Comparison of ENCODE assay signal across 1 cellular context in the genomic region with DNA sequence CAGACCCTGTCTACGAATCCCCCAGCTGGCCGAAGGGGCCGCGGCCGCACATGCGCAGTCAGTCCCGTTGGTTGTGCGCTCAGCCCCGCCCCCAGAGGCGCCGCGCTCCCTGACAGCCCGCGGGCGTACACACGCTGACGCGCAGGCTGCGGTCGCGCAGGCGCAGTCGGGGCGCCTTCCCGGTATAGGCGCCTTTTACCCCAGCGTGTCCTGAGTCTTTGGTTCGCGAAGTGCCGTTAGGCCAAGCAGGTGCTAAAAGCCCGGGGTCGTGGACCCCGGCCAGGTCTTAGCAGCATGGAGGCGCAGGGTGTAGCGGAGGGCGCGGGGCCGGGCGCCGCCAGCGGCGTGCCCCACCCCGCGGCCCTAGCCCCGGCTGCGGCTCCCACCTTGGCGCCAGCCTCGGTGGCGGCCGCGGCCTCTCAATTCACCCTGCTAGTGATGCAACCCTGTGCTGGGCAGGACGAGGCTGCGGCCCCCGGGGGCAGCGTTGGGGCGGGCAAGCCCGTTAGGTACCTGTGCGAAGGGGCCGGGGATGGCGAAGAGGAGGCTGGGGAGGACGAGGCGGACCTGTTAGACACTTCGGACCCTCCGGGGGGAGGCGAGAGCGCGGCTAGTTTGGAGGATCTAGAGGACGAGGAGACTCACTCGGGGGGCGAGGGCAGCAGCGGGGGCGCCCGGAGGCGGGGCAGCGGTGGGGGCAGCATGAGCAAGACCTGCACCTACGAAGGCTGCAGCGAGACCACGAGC.
TF ChIP-seq lines count a peak whose summit lies in the region.

A gene with protein sequence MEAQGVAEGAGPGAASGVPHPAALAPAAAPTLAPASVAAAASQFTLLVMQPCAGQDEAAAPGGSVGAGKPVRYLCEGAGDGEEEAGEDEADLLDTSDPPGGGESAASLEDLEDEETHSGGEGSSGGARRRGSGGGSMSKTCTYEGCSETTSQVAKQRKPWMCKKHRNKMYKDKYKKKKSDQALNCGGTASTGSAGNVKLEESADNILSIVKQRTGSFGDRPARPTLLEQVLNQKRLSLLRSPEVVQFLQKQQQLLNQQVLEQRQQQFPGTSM (plus strand): TSS at position 159 of the 747 bp plus-strand sequence. CDS start 136 bp downstream, at position 295.

TF ChIP-seq in HEK293, 187 proteins besides CTCF, POLR2A, EP300 and RAD21 (continued from another document and continues in another):
- TF ChIP-seq, protein P1, sequence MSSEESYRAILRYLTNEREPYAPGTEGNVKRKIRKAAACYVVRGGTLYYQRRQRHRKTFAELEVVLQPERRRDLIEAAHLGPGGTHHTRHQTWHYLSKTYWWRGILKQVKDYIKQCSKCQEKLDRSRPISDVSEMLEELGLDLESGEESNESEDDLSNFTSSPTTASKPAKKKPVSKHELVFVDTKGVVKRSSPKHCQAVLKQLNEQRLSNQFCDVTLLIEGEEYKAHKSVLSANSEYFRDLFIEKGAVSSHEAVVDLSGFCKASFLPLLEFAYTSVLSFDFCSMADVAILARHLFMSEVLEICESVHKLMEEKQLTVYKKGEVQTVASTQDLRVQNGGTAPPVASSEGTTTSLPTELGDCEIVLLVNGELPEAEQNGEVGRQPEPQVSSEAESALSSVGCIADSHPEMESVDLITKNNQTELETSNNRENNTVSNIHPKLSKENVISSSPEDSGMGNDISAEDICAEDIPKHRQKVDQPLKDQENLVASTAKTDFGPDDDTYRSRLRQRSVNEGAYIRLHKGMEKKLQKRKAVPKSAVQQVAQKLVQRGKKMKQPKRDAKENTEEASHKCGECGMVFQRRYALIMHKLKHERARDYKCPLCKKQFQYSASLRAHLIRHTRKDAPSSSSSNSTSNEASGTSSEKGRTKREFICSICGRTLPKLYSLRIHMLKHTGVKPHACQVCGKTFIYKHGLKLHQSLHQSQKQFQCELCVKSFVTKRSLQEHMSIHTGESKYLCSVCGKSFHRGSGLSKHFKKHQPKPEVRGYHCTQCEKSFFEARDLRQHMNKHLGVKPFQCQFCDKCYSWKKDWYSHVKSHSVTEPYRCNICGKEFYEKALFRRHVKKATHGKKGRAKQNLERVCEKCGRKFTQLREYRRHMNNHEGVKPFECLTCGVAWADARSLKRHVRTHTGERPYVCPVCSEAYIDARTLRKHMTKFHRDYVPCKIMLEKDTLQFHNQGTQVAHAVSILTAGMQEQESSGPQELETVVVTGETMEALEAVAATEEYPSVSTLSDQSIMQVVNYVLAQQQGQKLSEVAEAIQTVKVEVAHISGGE (tag by site-specific recombination; conservative IDR thresholded peaks at IDR 0.05; ENCODE audit: low read depth) = no peak
- TF ChIP-seq BCL11A (tag by site-specific recombination; IDR thresholded peaks at IDR 0.05; ENCODE audit: low read depth) (no peak), ZNF76 (tag by site-specific recombination; IDR thresholded peaks at IDR 0.05; ENCODE audit: borderline replicate concordance, low read depth) (no peak), ZNF335 (tag by site-specific recombination; conservative IDR thresholded peaks at IDR 0.05) (peak; percentile 61; the same call in 1 of the 2 replicates), KLF16 (tag by site-specific recombination; IDR thresholded peaks at IDR 0.05) (no peak), ZNF37A (tag by site-specific recombination; IDR thresholded peaks at IDR 0.05) (no peak), ZFHX2 (tag by site-specific recombination; conservative IDR thresholded peaks at IDR 0.05) (peak; percentile 66), BCL6B (tag by site-specific recombination; IDR thresholded peaks at IDR 0.05) (no peak), ZNF48 (tag by site-specific recombination; IDR thresholded peaks at IDR 0.05) (no peak), ZFP3 (tag by site-specific recombination; IDR thresholded peaks at IDR 0.05; ENCODE audit: low read depth) (no peak), SP3 (tag by site-specific recombination; IDR thresholded peaks at IDR 0.05) (no peak), ZNF202 (tag by site-specific recombination; IDR thresholded peaks at IDR 0.05; ENCODE audit: borderline replicate concordance) (no peak), ZNF114 (tag by site-specific recombination; IDR thresholded peaks at IDR 0.05) (no peak), ZNF585B (tag by site-specific recombination; IDR thresholded peaks at IDR 0.05) (no peak), ZNF140 (tag by site-specific recombination; IDR thresholded peaks at IDR 0.05) (no peak), ZNF521 (tag by site-specific recombination; IDR thresholded peaks at IDR 0.05) (no peak), ZNF433 (tag by site-specific recombination; IDR thresholded peaks at IDR 0.05; ENCODE audit: low read depth) (no peak), ZNF843 (tag by site-specific recombination; IDR thresholded peaks at IDR 0.05) (no peak), ZBTB21 (tag by site-specific recombination; IDR thresholded peaks at IDR 0.05) (no peak), KLF9 (tag by site-specific recombination; IDR thresholded peaks at IDR 0.05; ENCODE audit: low read depth) (peak; percentile 43), SETDB1 (IDR thresholded peaks at IDR 0.05; ENCODE audit: insufficient read length, low read length) (no peak), ZNF768 (tag by site-specific recombination; IDR thresholded peaks at IDR 0.05) (no peak), ZNF416 (tag by site-specific recombination; IDR thresholded peaks at IDR 0.05) (no peak), MEIS1 (CRISPR knock-in tag; IDR thresholded peaks at IDR 0.05; ENCODE audit: borderline replicate concordance) (no peak), ZNF292 (tag by site-specific recombination; IDR thresholded peaks at IDR 0.05; ENCODE audit: borderline replicate concordance, low read depth) (no peak), ZFP41 (tag by site-specific recombination; IDR thresholded peaks at IDR 0.05; ENCODE audit: borderline replicate concordance) (no peak), ZBTB8A (tag by site-specific recombination; IDR thresholded peaks at IDR 0.05) (peak; percentile 60; the same call in 1 of the 2 replicates), YY1 (tag by site-specific recombination; IDR thresholded peaks at IDR 0.05) (no peak), ZNF391 (tag by site-specific recombination; IDR thresholded peaks at IDR 0.05; ENCODE audit: borderline replicate concordance, low read depth) (no peak), ZFP69B (tag by site-specific recombination; IDR thresholded peaks at IDR 0.05) (no peak), ZNF514 (tag by site-specific recombination; IDR thresholded peaks at IDR 0.05) (no peak), ZNF362 (tag by site-specific recombination; IDR thresholded peaks at IDR 0.05) (no peak), ZNF610 (tag by site-specific recombination; IDR thresholded peaks at IDR 0.05; ENCODE audit: borderline replicate concordance) (no peak), ZNF830 (tag by site-specific recombination; IDR thresholded peaks at IDR 0.05; ENCODE audit: low read depth) (no peak), ZNF629 (tag by site-specific recombination; IDR thresholded peaks at IDR 0.05) (no peak), KLF10 (tag by site-specific recombination; IDR thresholded peaks at IDR 0.05) (0 out of 2 replicates have a peak, but pooled peaks have one; percentile 15), ZNF571 (tag by site-specific recombination; IDR thresholded peaks at IDR 0.05) (no peak), ZNF785 (tag by site-specific recombination; IDR thresholded peaks at IDR 0.05) (no peak), ZNF558 (tag by site-specific recombination; IDR thresholded peaks at IDR 0.05) (no peak), ZNF473 (tag by site-specific recombination; IDR thresholded peaks at IDR 0.05) (no peak), ZNF645 (tag by site-specific recombination; IDR thresholded peaks at IDR 0.05) (no peak), ZNF311 (tag by site-specific recombination; IDR thresholded peaks at IDR 0.05; ENCODE audit: borderline replicate concordance) (no peak), ZNF670 (tag by site-specific recombination; IDR thresholded peaks at IDR 0.05; ENCODE audit: low read depth) (no peak), MZF1 (tag by site-specific recombination; IDR thresholded peaks at IDR 0.05; ENCODE audit: borderline replicate concordance) (no peak), GLI4 (tag by site-specific recombination; IDR thresholded peaks at IDR 0.05) (no peak), ZNF121 (tag by site-specific recombination; IDR thresholded peaks at IDR 0.05) (no peak), KLF1 (tag by site-specific recombination; IDR thresholded peaks at IDR 0.05) (no peak), ZSCAN23 (tag by site-specific recombination; IDR thresholded peaks at IDR 0.05) (0 out of 2 replicates have a peak, but pooled peaks have one; percentile 13), ZNF266 (tag by site-specific recombination; IDR thresholded peaks at IDR 0.05; ENCODE audit: low read depth) (no peak), ZNF239 (tag by site-specific recombination; IDR thresholded peaks at IDR 0.05) (no peak), GLIS1 (tag by site-specific recombination; IDR thresholded peaks at IDR 0.05) (peak; percentile 21; the same call in 1 of the 2 replicates), ZNF747 (tag by site-specific recombination; IDR thresholded peaks at IDR 0.05) (no peak), ZNF792 (tag by site-specific recombination; IDR thresholded peaks at IDR 0.05) (no peak), ZIC2 (tag by site-specific recombination; IDR thresholded peaks at IDR 0.05) (0 out of 2 replicates have a peak, but pooled peaks have one; percentile 11), GFI1B (tag by site-specific recombination; IDR thresholded peaks at IDR 0.05) (no peak), ZNF561 (tag by site-specific recombination; IDR thresholded peaks at IDR 0.05; ENCODE audit: borderline replicate concordance) (0 out of 2 replicates have a peak, but pooled peaks have one; percentile 59)
- TF ChIP-seq, protein P2, sequence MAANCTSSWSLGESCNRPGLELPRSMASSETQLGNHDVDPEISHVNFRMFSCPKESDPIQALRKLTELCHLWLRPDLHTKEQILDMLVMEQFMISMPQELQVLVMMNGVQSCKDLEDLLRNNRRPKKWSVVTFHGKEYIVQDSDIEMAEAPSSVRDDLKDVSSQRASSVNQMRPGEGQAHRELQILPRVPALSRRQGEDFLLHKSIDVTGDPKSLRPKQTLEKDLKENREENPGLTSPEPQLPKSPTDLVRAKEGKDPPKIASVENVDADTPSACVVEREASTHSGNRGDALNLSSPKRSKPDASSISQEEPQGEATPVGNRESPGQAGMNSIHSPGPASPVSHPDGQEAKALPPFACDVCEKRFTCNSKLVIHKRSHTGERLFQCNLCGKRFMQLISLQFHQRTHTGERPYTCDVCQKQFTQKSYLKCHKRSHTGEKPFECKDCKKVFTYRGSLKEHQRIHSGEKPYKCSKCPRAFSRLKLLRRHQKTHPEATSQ (tag by site-specific recombination; IDR thresholded peaks at IDR 0.05) = no peak
- TF ChIP-seq, protein P3, sequence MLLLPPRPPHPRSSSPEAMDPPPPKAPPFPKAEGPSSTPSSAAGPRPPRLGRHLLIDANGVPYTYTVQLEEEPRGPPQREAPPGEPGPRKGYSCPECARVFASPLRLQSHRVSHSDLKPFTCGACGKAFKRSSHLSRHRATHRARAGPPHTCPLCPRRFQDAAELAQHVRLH (tag by site-specific recombination; IDR thresholded peaks at IDR 0.05) = no peak
- TF ChIP-seq, protein P4, sequence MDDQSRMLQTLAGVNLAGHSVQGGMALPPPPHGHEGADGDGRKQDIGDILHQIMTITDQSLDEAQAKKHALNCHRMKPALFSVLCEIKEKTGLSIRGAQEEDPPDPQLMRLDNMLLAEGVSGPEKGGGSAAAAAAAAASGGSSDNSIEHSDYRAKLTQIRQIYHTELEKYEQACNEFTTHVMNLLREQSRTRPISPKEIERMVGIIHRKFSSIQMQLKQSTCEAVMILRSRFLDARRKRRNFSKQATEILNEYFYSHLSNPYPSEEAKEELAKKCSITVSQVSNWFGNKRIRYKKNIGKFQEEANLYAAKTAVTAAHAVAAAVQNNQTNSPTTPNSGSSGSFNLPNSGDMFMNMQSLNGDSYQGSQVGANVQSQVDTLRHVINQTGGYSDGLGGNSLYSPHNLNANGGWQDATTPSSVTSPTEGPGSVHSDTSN (CRISPR knock-in tag; IDR thresholded peaks at IDR 0.05) = no peak
- TF ChIP-seq, protein P5, sequence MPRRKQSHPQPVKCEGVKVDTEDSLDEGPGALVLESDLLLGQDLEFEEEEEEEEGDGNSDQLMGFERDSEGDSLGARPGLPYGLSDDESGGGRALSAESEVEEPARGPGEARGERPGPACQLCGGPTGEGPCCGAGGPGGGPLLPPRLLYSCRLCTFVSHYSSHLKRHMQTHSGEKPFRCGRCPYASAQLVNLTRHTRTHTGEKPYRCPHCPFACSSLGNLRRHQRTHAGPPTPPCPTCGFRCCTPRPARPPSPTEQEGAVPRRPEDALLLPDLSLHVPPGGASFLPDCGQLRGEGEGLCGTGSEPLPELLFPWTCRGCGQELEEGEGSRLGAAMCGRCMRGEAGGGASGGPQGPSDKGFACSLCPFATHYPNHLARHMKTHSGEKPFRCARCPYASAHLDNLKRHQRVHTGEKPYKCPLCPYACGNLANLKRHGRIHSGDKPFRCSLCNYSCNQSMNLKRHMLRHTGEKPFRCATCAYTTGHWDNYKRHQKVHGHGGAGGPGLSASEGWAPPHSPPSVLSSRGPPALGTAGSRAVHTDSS (tag by site-specific recombination; IDR thresholded peaks at IDR 0.05) = no peak
